8 cellular contexts compared by ENCODE assay signal in the genomic region with DNA sequence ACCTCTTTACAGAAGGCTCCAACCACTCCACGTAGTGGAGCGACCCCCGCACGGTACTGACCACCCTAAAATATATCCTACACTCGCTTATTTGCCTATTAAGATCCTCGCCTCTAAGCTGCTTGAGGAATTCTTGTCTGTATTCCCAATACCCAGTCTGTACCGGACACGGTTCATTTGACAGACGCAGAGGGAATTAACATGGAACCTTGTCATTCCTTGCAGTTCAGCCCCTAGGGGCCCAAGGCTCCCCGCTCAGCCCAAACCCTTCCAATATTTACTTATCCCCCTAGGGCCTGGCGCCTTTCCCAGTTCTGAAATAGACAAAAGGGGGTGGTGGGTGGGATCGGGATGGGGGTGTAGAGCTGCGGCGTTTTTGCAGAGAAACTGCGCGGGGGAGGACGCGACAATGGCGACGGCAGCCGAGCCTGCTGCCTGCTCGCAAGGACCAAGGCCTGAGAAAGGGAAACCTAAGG. TPM values are rescaled to one million over a fixed set of nuclear protein-coding genes. Genes with fewer than 3 reads are reported as not detected.
DNase-seq lines count a peak whose midpoint lies in the region; ATAC-seq, FAIRE-seq and TF ChIP-seq lines count a peak whose summit lies in the region.

No MANE protein-coding gene starts in this region.

- H3K4me3 ChIP-seq in Panc1 (ENCODE audit: low read depth in 2 of 2, low read length in 2 of 2): peak overlapping the region; percentile 94 to 97
- peak overlapping the region; percentile 72 to 85 (median 85) for H3K4me3 ChIP-seq in endothelial cell of umbilical vein (replicated peaks in 1 of 3; ENCODE audit: insufficient read depth in 1 of 3, low read depth in 1 of 3, low read length in 3 of 3)
- peak overlapping the region; percentile 71 for H3K4me3 ChIP-seq in naive thymus-derived CD4-positive, alpha-beta T cell (ENCODE audit: low read length)

- no peaks in the 10 kb centered on the region for H3K27me3 Mint-ChIP-seq in naive thymus-derived CD4-positive, alpha-beta T cell

- ATAC-seq in Panc1: no peak
- ATAC-seq in naive thymus-derived CD4-positive, alpha-beta T cell: no peak
- ATAC-seq in GM18907 (IDR thresholded peaks at IDR 0.05; ENCODE audit: unreplicated experiment): no peak

- no peaks in the 10 kb centered on the region for H3K27me3 ChIP-seq in Panc1 (ENCODE audit: control insufficient read depth, insufficient read depth, low read length)
- H3K27me3 ChIP-seq in endothelial cell of umbilical vein (ENCODE audit: control insufficient read depth in 2 of 2, insufficient read depth in 2 of 2, low read length in 2 of 2): no peaks in the 10 kb centered on the region
- H3K27me3 ChIP-seq in naive thymus-derived CD4-positive, alpha-beta T cell (ENCODE audit: control insufficient read depth in 2 of 2, insufficient read depth in 2 of 2, low read length in 2 of 2): no peaks in the 10 kb centered on the region

- H3K27ac ChIP-seq in Panc1 (ENCODE audit: low read length) (peak overlapping the region; percentile 89), endothelial cell of umbilical vein (ENCODE audit: insufficient read depth, low read depth, low read length) (peak overlapping the region; percentile 62)
- peak overlapping the region; percentile 88 for H3K27ac ChIP-seq in naive thymus-derived CD4-positive, alpha-beta T cell (ENCODE audit: low read depth, low read length)

- H2AFZ ChIP-seq in endothelial cell of umbilical vein (ENCODE audit: low read depth, low read length): peak overlapping the region; percentile 60

- FAIRE-seq in endothelial cell of umbilical vein (lab: Jason Lieb, UNC): no peak

- H3K36me3 Mint-ChIP-seq in naive thymus-derived CD4-positive, alpha-beta T cell: peaks cover 9 to 24% (median 14%) of the 10 kb centered on the region in 5 donors

- intact Hi-C loops in Panc1 (cut with micrococcal nuclease; ENCODE audit: unreplicated experiment): loop anchor here (5.0 kb wide), 1 partner anchor 139 kb away; no protein-coding TSS in a partner anchor
- intact Hi-C loops in endothelial cell of umbilical vein (cut with micrococcal nuclease): loop anchor here (5.0 kb wide), 2 partner anchors 166 to 311 kb away; partner anchors contain the start of gene SYDE1
- intact Hi-C loops in naive thymus-derived CD4-positive, alpha-beta T cell (cut with micrococcal nuclease): loop anchor here (2.0 kb wide), 3 partner anchors 87 to 419 kb away; no protein-coding TSS in a partner anchor

- peaks cover 0 to 4% (median 0%) of the 10 kb centered on the region in 11 donors for H3K9me3 Mint-ChIP-seq in naive thymus-derived CD4-positive, alpha-beta T cell

- in situ Hi-C loops in Panc1 (cut with HindIII; ENCODE audit: low pct_unique_long_range_greater_than_20kb, low sequenced_read_pairs): no loop called here

- H3K36me3 ChIP-seq in Panc1 (ENCODE audit: control insufficient read depth, insufficient read depth, low read length): peaks cover 9% of the 10 kb centered on the region; the same call in 1 of the 2 replicates
- H3K36me3 ChIP-seq in endothelial cell of umbilical vein (ENCODE audit: control insufficient read depth in 2 of 2, extremely low read depth in 1 of 2, insufficient read depth in 2 of 2, low read length in 2 of 2): peaks cover 5 to 11% of the 10 kb centered on the region in 2 experiments
- H3K36me3 ChIP-seq in naive thymus-derived CD4-positive, alpha-beta T cell (ENCODE audit: control insufficient read depth in 2 of 3, insufficient read depth in 3 of 3, low read length in 3 of 3): peaks cover under 1 to 22% (median 3%) of the 10 kb centered on the region in 3 experiments

- no peak for TF ChIP-seq CTCF in Panc1 (IDR thresholded peaks at IDR 0.05)
- no peak for TF ChIP-seq CTCF in endothelial cell of umbilical vein (IDR thresholded peaks at IDR 0.05; ENCODE audit: extremely low read depth in 1 of 2, insufficient read depth in 1 of 2, low read depth in 1 of 2, low read length in 2 of 2)

- peaks cover 32 to 59% (median 45%) of the 10 kb centered on the region in 7 donors for H3K4me1 Mint-ChIP-seq in naive thymus-derived CD4-positive, alpha-beta T cell

- BruUV-seq in Panc1 (replicated peaks; lab: Mats Ljungman, UMichigan): no TSS peak
- BruUV-seq in endothelial cell of umbilical vein (replicated peaks; lab: Mats Ljungman, UMichigan): no TSS peak

- POLR2A ChIA-PET in Panc1 (lab: Charles Lee): interaction anchor here (0.6 kb wide), 1 partner anchor 355 kb away, joined by 4 read pairs; no protein-coding TSS in a partner anchor
- POLR2A ChIA-PET in endothelial cell of umbilical vein (lab: Charles Lee): interaction anchor here (0.5 to 2.5 kb wide), 6 partner anchors 8 to 138 kb away, joined by 3 to 13 read pairs (median 10); partner anchors contain the start of gene AKAP8
- POLR2A ChIA-PET in naive thymus-derived CD4-positive, alpha-beta T cell (lab: Charles Lee): interaction anchor here (0.6 to 6.9 kb wide), 23 partner anchors 8 to 326 kb away, joined by 3 to 128 read pairs (median 4); partner anchors contain the start of genes AKAP8, BRD4 and RASAL3

- H3K4me2 ChIP-seq in endothelial cell of umbilical vein (ENCODE audit: insufficient read depth, low read length): peak overlapping the region; percentile 80

- peak overlapping the region; percentile 92 to 100 (median 99) for H3K4me3 Mint-ChIP-seq in naive thymus-derived CD4-positive, alpha-beta T cell

- H3K4me1 ChIP-seq in Panc1 (ENCODE audit: control insufficient read depth, insufficient read depth, low read length): peaks cover 13% of the 10 kb centered on the region
- H3K4me1 ChIP-seq in endothelial cell of umbilical vein (ENCODE audit: control insufficient read depth, extremely low read depth, insufficient read depth, low read length): peaks cover 14% of the 10 kb centered on the region
- peaks cover 28 to 31% of the 10 kb centered on the region in 2 donors for H3K4me1 ChIP-seq in naive thymus-derived CD4-positive, alpha-beta T cell (ENCODE audit: control insufficient read depth in 2 of 2, insufficient read depth in 2 of 2, low read length in 2 of 2)

- peak; percentile 36 for DNase-seq in NCI-H1436 (lab: John Stamatoyannopoulos, UW)
- DNase-seq in NCI-H1436 treated with DMSO at 0.1 percent for 48 hours (lab: John Stamatoyannopoulos, UW): no peak
- DNase-seq in Panc1 (ENCODE audit: low read depth, low spot score): no peak
- no peak for DNase-seq in endothelial cell of umbilical vein (ENCODE audit: low read depth, low spot score)
- DNase-seq in naive thymus-derived CD4-positive, alpha-beta T cell: no peak
- DNase-seq in NCI-H2107 (lab: John Stamatoyannopoulos, UW): no peak
- no peak for DNase-seq in NCI-H526 treated with DMSO at 0.1 percent for 48 hours (lab: John Stamatoyannopoulos, UW)

- TF ChIP-seq POLR2A in endothelial cell of umbilical vein (IDR thresholded peaks at IDR 0.05; ENCODE audit: low read depth, low read length): no peak

- H4K20me1 ChIP-seq in endothelial cell of umbilical vein (replicated peaks; ENCODE audit: control insufficient read depth, extremely low read depth, insufficient read depth, low read length): no peaks in the 10 kb centered on the region

- H3K9ac ChIP-seq in endothelial cell of umbilical vein (replicated peaks; ENCODE audit: extremely low read depth, insufficient read depth, low read length): peak overlapping the region; percentile 78

- no peaks in the 10 kb centered on the region for H3K9me1 ChIP-seq in endothelial cell of umbilical vein (replicated peaks; ENCODE audit: control insufficient read depth, extremely low read depth, insufficient read depth, low read length)

- peaks cover 53% of the 10 kb centered on the region for H3K79me2 ChIP-seq in endothelial cell of umbilical vein (ENCODE audit: control insufficient read depth, insufficient read depth, low read length)

- CTCF ChIA-PET in Panc1 (lab: Charles Lee): interaction anchor here (0.5 to 2.2 kb wide), 2 partner anchors 137 to 166 kb away, joined by 3 to 23 read pairs; no protein-coding TSS in a partner anchor
- CTCF ChIA-PET in endothelial cell of umbilical vein (lab: Charles Lee): interaction anchor here (0.7 to 4.9 kb wide), 11 partner anchors 9 to 326 kb away, joined by 3 to 124 read pairs (median 11); partner anchors contain the start of gene AKAP8
- CTCF ChIA-PET in naive thymus-derived CD4-positive, alpha-beta T cell (lab: Charles Lee): interaction anchor here (0.8 to 10.2 kb wide), 19 partner anchors 9 to 326 kb away, joined by 3 to 182 read pairs (median 8); partner anchors contain the start of genes AKAP8, BRD4 and RASAL3

- dilution Hi-C loops in endothelial cell of umbilical vein (cut with MboI; ENCODE audit: extremely low pct_ligation_motif_present, low sequenced_read_pairs): no loop called here

- H3K27ac Mint-ChIP-seq in naive thymus-derived CD4-positive, alpha-beta T cell: peak overlapping the region; percentile 94 to 99 (median 97)

- no peaks in the 10 kb centered on the region for H3K9me3 ChIP-seq in Panc1 (ENCODE audit: control insufficient read depth, insufficient read depth, low read depth, low read length)
- no peaks in the 10 kb centered on the region for H3K9me3 ChIP-seq in endothelial cell of umbilical vein (replicated peaks; ENCODE audit: control insufficient read depth, insufficient read depth, low read length)
- no peaks in the 10 kb centered on the region for H3K9me3 ChIP-seq in naive thymus-derived CD4-positive, alpha-beta T cell (ENCODE audit: control insufficient read depth in 2 of 3, low read length in 3 of 3)

RNA-seq across cellular contexts. Expression of gene AKAP8L, which starts 0.6 kb away (rescaled TPM):
- total RNA-seq in Panc1 (2021; ENCODE audit: unreplicated experiment): 65.5 TPM
- 63.6 TPM for polyA plus RNA-seq in Panc1 (2012; ENCODE audit: insufficient read length)
- total RNA-seq in endothelial cell of umbilical vein: 95.4 and 99.6 TPM in 2 replicates
- 63.9 and 65.1 TPM in 2 replicates for polyA plus RNA-seq in endothelial cell of umbilical vein
- polyA plus RNA-seq in endothelial cell of umbilical vein (2011; cell fraction: cytosol; rRNA removed): 22.1 and 25.7 TPM in 2 replicates
- polyA plus RNA-seq in endothelial cell of umbilical vein (2011; cell fraction: nucleus; rRNA removed): 338 and 395 TPM in 2 replicates
- polyA plus RNA-seq in endothelial cell of umbilical vein (2012): 54.2 and 64.3 TPM in 2 replicates
- 107 and 112 TPM in 2 replicates for polyA minus RNA-seq in endothelial cell of umbilical vein
- polyA minus RNA-seq in endothelial cell of umbilical vein (2011; cell fraction: cytosol; rRNA and poly(A)+ RNA removed): 31.2 TPM
- 119 and 124 TPM in 2 replicates for polyA minus RNA-seq in endothelial cell of umbilical vein (2011; cell fraction: nucleus; rRNA and poly(A)+ RNA removed)
- total RNA-seq in naive thymus-derived CD4-positive, alpha-beta T cell: 100 to 1,000 TPM in 4 of 5 experiments, 10 to 100 TPM in 1; 81.2 to 208 (median 146) TPM
- polyA plus RNA-seq in naive thymus-derived CD4-positive, alpha-beta T cell: 10 to 100 TPM; 39.9 to 92.9 TPM

RNA-seq across cellular contexts. Expression of gene WIZ, which starts 31.6 kb away (rescaled TPM):
- total RNA-seq in Panc1 (2021; ENCODE audit: unreplicated experiment) (41.9 TPM), endothelial cell of umbilical vein (47.2 and 50.8 TPM in 2 replicates)
- polyA plus RNA-seq in Panc1 (2012; ENCODE audit: insufficient read length): 35.3 TPM
- 21.0 and 25.7 TPM in 2 replicates for polyA plus RNA-seq in endothelial cell of umbilical vein
- polyA plus RNA-seq in endothelial cell of umbilical vein (2011; cell fraction: cytosol; rRNA removed): 18.1 and 24.8 TPM in 2 replicates
- polyA plus RNA-seq in endothelial cell of umbilical vein (2011; cell fraction: nucleus; rRNA removed): 33.8 and 36.8 TPM in 2 replicates
- 28.1 and 32.1 TPM in 2 replicates for polyA plus RNA-seq in endothelial cell of umbilical vein (2012)
- 8.5 and 10.2 TPM in 2 replicates for polyA minus RNA-seq in endothelial cell of umbilical vein
- polyA minus RNA-seq in endothelial cell of umbilical vein (2011; cell fraction: cytosol; rRNA and poly(A)+ RNA removed): 12.4 TPM
- polyA minus RNA-seq in endothelial cell of umbilical vein (2011; cell fraction: nucleus; rRNA and poly(A)+ RNA removed): 12.1 and 23.6 TPM in 2 replicates
- 10 to 100 TPM; 20.1 to 34.9 (median 24.8) TPM for total RNA-seq in naive thymus-derived CD4-positive, alpha-beta T cell
- polyA plus RNA-seq in naive thymus-derived CD4-positive, alpha-beta T cell: 1 to 10 TPM in 1 of 2 donors, under 1 TPM in 1; 0.91 to 1.6 TPM

RNA-seq across cellular contexts. Expression of gene AKAP8, which starts 38.6 kb away (rescaled TPM):
- total RNA-seq in Panc1 (2021; ENCODE audit: unreplicated experiment): 50.8 TPM
- 38.6 TPM for polyA plus RNA-seq in Panc1 (2012; ENCODE audit: insufficient read length)
- 42.6 and 44.1 TPM in 2 replicates for total RNA-seq in endothelial cell of umbilical vein
- polyA plus RNA-seq in endothelial cell of umbilical vein: 16.4 and 18.3 TPM in 2 replicates
- polyA plus RNA-seq in endothelial cell of umbilical vein (2011; cell fraction: cytosol; rRNA removed): 13.0 and 13.1 TPM in 2 replicates
- polyA plus RNA-seq in endothelial cell of umbilical vein (2011; cell fraction: nucleus; rRNA removed): 45.0 and 45.9 TPM in 2 replicates
- 17.8 and 19.7 TPM in 2 replicates for polyA plus RNA-seq in endothelial cell of umbilical vein (2012)
- 10.4 and 12.7 TPM in 2 replicates for polyA minus RNA-seq in endothelial cell of umbilical vein
- 17.8 TPM for polyA minus RNA-seq in endothelial cell of umbilical vein (2011; cell fraction: cytosol; rRNA and poly(A)+ RNA removed)
- polyA minus RNA-seq in endothelial cell of umbilical vein (2011; cell fraction: nucleus; rRNA and poly(A)+ RNA removed): 15.2 and 16.5 TPM in 2 replicates
- 10 to 100 TPM; 60.0 to 81.2 (median 80.2) TPM for total RNA-seq in naive thymus-derived CD4-positive, alpha-beta T cell
- 10 to 100 TPM; 11.9 to 21.1 TPM for polyA plus RNA-seq in naive thymus-derived CD4-positive, alpha-beta T cell

RNA-seq across cellular contexts. Expression of gene RASAL3, which starts 46.2 kb away (rescaled TPM):
- total RNA-seq in Panc1 (2021; ENCODE audit: unreplicated experiment): 0.10 TPM
- not detected for polyA plus RNA-seq in Panc1 (2012; ENCODE audit: insufficient read length)
- total RNA-seq in endothelial cell of umbilical vein: 4.1 and 4.3 TPM in 2 replicates
- 5.7 and 7.0 TPM in 2 replicates for polyA plus RNA-seq in endothelial cell of umbilical vein
- 2.7 and 3.1 TPM in 2 replicates for polyA plus RNA-seq in endothelial cell of umbilical vein (2011; cell fraction: cytosol; rRNA removed)
- polyA plus RNA-seq in endothelial cell of umbilical vein (2011; cell fraction: nucleus; rRNA removed): 10.8 and 12.5 TPM in 2 replicates
- polyA plus RNA-seq in endothelial cell of umbilical vein (2012): 6.6 and 16.4 TPM in 2 replicates
- 2.8 and 6.9 TPM in 2 replicates for polyA minus RNA-seq in endothelial cell of umbilical vein
- not detected for polyA minus RNA-seq in endothelial cell of umbilical vein (2011; cell fraction: cytosol; rRNA and poly(A)+ RNA removed)
- polyA minus RNA-seq in endothelial cell of umbilical vein (2011; cell fraction: nucleus; rRNA and poly(A)+ RNA removed): 1.6 and 4.4 TPM in 2 replicates
- 100 to 1,000 TPM; 138 to 214 (median 159) TPM for total RNA-seq in naive thymus-derived CD4-positive, alpha-beta T cell
- 100 to 1,000 TPM in 1 of 2 donors, 10 to 100 TPM in 1; 38.5 to 120 TPM for polyA plus RNA-seq in naive thymus-derived CD4-positive, alpha-beta T cell
